In genomic region chr19:36120092-36120983, GRCh38 we compare ENCODE assay signal across 1 cellular context.
A peak's percentile ranks its signal among the peaks of the same experiment; 100 is the strongest.
TF ChIP-seq lines count a peak whose summit lies in the region.

No MANE protein-coding gene starts in this region.

TF ChIP-seq in HepG2, 621 proteins besides CTCF, POLR2A, EP300 and RAD21 (continued from another document and continues in another):
- no peak for TF ChIP-seq ZNF768 (CRISPR knock-in tag; IDR thresholded peaks at IDR 0.05)
- TF ChIP-seq NFIC (IDR thresholded peaks at IDR 0.05; ENCODE audit: low read length) = peak; percentile 50; the same call in 1 of the 2 replicates
- peak; percentile 78 for TF ChIP-seq NFKBIZ (CRISPR knock-in tag; IDR thresholded peaks at IDR 0.05)
- no peak for TF ChIP-seq ZNF274 (CRISPR knock-in tag; IDR thresholded peaks at IDR 0.05)
- TF ChIP-seq ZNF350 (CRISPR knock-in tag; IDR thresholded peaks at IDR 0.05; ENCODE audit: borderline replicate concordance, low read depth) = peak; percentile 97
- no peak for TF ChIP-seq E2F5 (CRISPR knock-in tag; conservative IDR thresholded peaks at IDR 0.05)
- peak; percentile 88 for TF ChIP-seq HNF4A (CRISPR knock-in tag; IDR thresholded peaks at IDR 0.05)
- TF ChIP-seq XRCC5 (optimal IDR thresholded peaks at IDR 0.05; ENCODE audit: low read length) = peak; percentile 79
- TF ChIP-seq HNF1B (CRISPR knock-in tag; IDR thresholded peaks at IDR 0.05) = peak; percentile 82; the same call in 1 of the 2 replicates
- peak; percentile 62; the same call in 1 of the 2 replicates for TF ChIP-seq ZNF280D (CRISPR knock-in tag; IDR thresholded peaks at IDR 0.05)
- no peak for TF ChIP-seq JUND (CRISPR knock-in tag; IDR thresholded peaks at IDR 0.05)
- no peak for TF ChIP-seq PCBP1 (IDR thresholded peaks at IDR 0.05; ENCODE audit: borderline replicate concordance, low read depth, low read length)
- TF ChIP-seq ZBTB33 (CRISPR knock-in tag; IDR thresholded peaks at IDR 0.05) = 0 out of 2 replicates have a peak, but pooled peaks have one; percentile 12
- TF ChIP-seq ZNF441 (CRISPR knock-in tag; IDR thresholded peaks at IDR 0.05; ENCODE audit: borderline replicate concordance) = peak; percentile 69; the same call in 1 of the 2 replicates
- TF ChIP-seq ZBTB34 (CRISPR knock-in tag; IDR thresholded peaks at IDR 0.05) = peak; percentile 88; the same call in 1 of the 2 replicates
- TF ChIP-seq PREB (CRISPR knock-in tag; IDR thresholded peaks at IDR 0.05) = no peak
- peak; percentile 68 for TF ChIP-seq HOMEZ (CRISPR knock-in tag; IDR thresholded peaks at IDR 0.05; ENCODE audit: low read depth)
- TF ChIP-seq RARG (CRISPR knock-in tag; IDR thresholded peaks at IDR 0.05; ENCODE audit: low read depth) = no peak
- TF ChIP-seq NCOA2 (CRISPR knock-in tag; IDR thresholded peaks at IDR 0.05) = peak; percentile 79
- no peak for TF ChIP-seq ZNF607 (CRISPR knock-in tag; IDR thresholded peaks at IDR 0.05; ENCODE audit: borderline replicate concordance)
- TF ChIP-seq ZFP90 (CRISPR knock-in tag; IDR thresholded peaks at IDR 0.05; ENCODE audit: borderline replicate concordance) = peak; percentile 52; the same call in 1 of the 2 replicates
- TF ChIP-seq AGO1 (IDR thresholded peaks at IDR 0.05; ENCODE audit: low read depth, low read length, poor library complexity, severe bottlenecking) = no peak
- TF ChIP-seq ZZZ3 (CRISPR knock-in tag; IDR thresholded peaks at IDR 0.05; ENCODE audit: borderline replicate concordance) = peak; percentile 77; the same call in 1 of the 2 replicates
- no peak; the same call in 1 of the 2 replicates for TF ChIP-seq ZNF879 (CRISPR knock-in tag; IDR thresholded peaks at IDR 0.05)
- TF ChIP-seq REPIN1 (CRISPR knock-in tag; IDR thresholded peaks at IDR 0.05; ENCODE audit: borderline replicate concordance, low read depth) = peak; percentile 78
- peak; percentile 48 for TF ChIP-seq MED8 (CRISPR knock-in tag; IDR thresholded peaks at IDR 0.05; ENCODE audit: insufficient replicate concordance)
- 0 out of 2 replicates have a peak, but pooled peaks have one; percentile 40 for TF ChIP-seq SIX4 (CRISPR knock-in tag; IDR thresholded peaks at IDR 0.05)
- TF ChIP-seq MTA1 (CRISPR knock-in tag; IDR thresholded peaks at IDR 0.05; ENCODE audit: borderline replicate concordance) = peak; percentile 22; the same call in 1 of the 2 replicates
- no peak for TF ChIP-seq ZSCAN30 (CRISPR knock-in tag; IDR thresholded peaks at IDR 0.05)
- TF ChIP-seq MEIS2 (CRISPR knock-in tag; IDR thresholded peaks at IDR 0.05) = no peak; the same call in 1 of the 2 replicates
- TF ChIP-seq ZNF577 (CRISPR knock-in tag; IDR thresholded peaks at IDR 0.05; ENCODE audit: borderline replicate concordance, low read depth) = no peak
- TF ChIP-seq TARDBP (CRISPR knock-in tag; IDR thresholded peaks at IDR 0.05) = peak; percentile 90
- peak; percentile 38; the same call in 1 of the 2 replicates for TF ChIP-seq ZBTB7A (CRISPR knock-in tag; IDR thresholded peaks at IDR 0.05)
- no peak for TF ChIP-seq ZNF724P (CRISPR knock-in tag; IDR thresholded peaks at IDR 0.05; ENCODE audit: borderline replicate concordance)
- TF ChIP-seq ZNF761 (CRISPR knock-in tag; conservative IDR thresholded peaks at IDR 0.05) = peak; percentile 79; the same call in 1 of the 2 replicates
- TF ChIP-seq ZNF576 (CRISPR knock-in tag; IDR thresholded peaks at IDR 0.05) = no peak
- TF ChIP-seq SMAD1 (CRISPR knock-in tag; IDR thresholded peaks at IDR 0.05; ENCODE audit: borderline replicate concordance, low read depth) = peak; percentile 95; the same call in 1 of the 2 replicates
- TF ChIP-seq TSC22D2 (CRISPR knock-in tag; IDR thresholded peaks at IDR 0.05; ENCODE audit: borderline replicate concordance) = no peak
- no peak for TF ChIP-seq ZBTB25 (CRISPR knock-in tag; IDR thresholded peaks at IDR 0.05)
- no peak for TF ChIP-seq ZNF367 (CRISPR knock-in tag; IDR thresholded peaks at IDR 0.05; ENCODE audit: borderline replicate concordance)
- TF ChIP-seq STAT6 (CRISPR knock-in tag; IDR thresholded peaks at IDR 0.05; ENCODE audit: borderline replicate concordance) = no peak
- peak; percentile 69; the same call in 1 of the 2 replicates for TF ChIP-seq MIER3 (CRISPR knock-in tag; IDR thresholded peaks at IDR 0.05; ENCODE audit: borderline replicate concordance)
- peak; percentile 94 for TF ChIP-seq ZFX (CRISPR knock-in tag; IDR thresholded peaks at IDR 0.05; ENCODE audit: low read depth)
- no peak for TF ChIP-seq BATF2 (CRISPR knock-in tag; IDR thresholded peaks at IDR 0.05)
- TF ChIP-seq IRF1 (CRISPR knock-in tag; IDR thresholded peaks at IDR 0.05; ENCODE audit: low read depth) = no peak
- TF ChIP-seq IKZF4 (CRISPR knock-in tag; IDR thresholded peaks at IDR 0.05; ENCODE audit: borderline replicate concordance, low read depth, not compliant biosample characterization) = no peak
